8 cellular contexts compared by ENCODE assay signal in genomic region chr11:72643547-72643946, GRCh38. TPM values are rescaled to one million over a fixed set of nuclear protein-coding genes. Genes with fewer than 3 reads are reported as not detected.
DNase-seq lines count a peak whose midpoint lies in the region; ATAC-seq and TF ChIP-seq lines count a peak whose summit lies in the region.

No MANE protein-coding gene starts in this region.

- H3K4me1 Mint-ChIP-seq in T-helper 2 cell treated with Interferon-gamma antibody and Interleukin-4, amounts not matched to agents 5 μg/mL and 100 μg/mL, for 36 hours (ENCODE audit: low read depth): no peaks in the 10 kb centered on the region
- no peaks in the 10 kb centered on the region for H3K4me1 Mint-ChIP-seq in stimulated activated memory B cell treated with anti-CD40 and anti-IgM and Interleukin-4, amounts not matched to agents 10 μg/mL and 1 μg/mL and 100 μg/mL, for 72 hours

- H3K4me3 ChIP-seq in PC-9 (peak overlapping the region; percentile 74; the same call in 1 of the 2 replicates), epithelial cell of proximal tubule (ENCODE audit: low read depth, low read length) (peak overlapping the region; percentile 50)

- no peaks in the 10 kb centered on the region for H3K9me3 ChIP-seq in PC-9 (ENCODE audit: insufficient read depth, low read depth)

- CTCF ChIA-PET in PC-9 (lab: Charles Lee): interaction anchor here (1.0 to 1.9 kb wide), 3 partner anchors 45 to 172 kb away, joined by 3 to 9 read pairs (median 6); no protein-coding TSS in a partner anchor

- TF ChIP-seq CTCF in PC-9 (conservative IDR thresholded peaks at IDR 0.05): no peak
- no peak for TF ChIP-seq CTCF in epithelial cell of proximal tubule (conservative IDR thresholded peaks at IDR 0.05; ENCODE audit: low read depth, low read length)

- intact Hi-C loops in PC-9 (cut with micrococcal nuclease; ENCODE audit: unreplicated experiment): loop anchor here (1.0 to 2.0 kb wide), 3 partner anchors 44 to 173 kb away; no protein-coding TSS in a partner anchor

- peak overlapping the region; percentile 27; the same call in 1 of the 2 replicates for H3K27ac ChIP-seq in PC-9

- no peak for DNase-seq in T-helper 2 cell treated with Interferon-gamma antibody and Interleukin-4, amounts not matched to agents 5 μg/mL and 100 μg/mL, for 36 hours (ENCODE audit: low spot score)
- DNase-seq in T-helper 2 cell: no peak
- peak; percentile 59 to 64 for DNase-seq in PC-9
- DNase-seq in epithelial cell of proximal tubule (ENCODE audit: low read depth): peak; percentile 27
- DNase-seq in medulla oblongata (ENCODE audit: extremely low spot score): no peak
- DNase-seq in NCI-H2107 treated with DMSO at 0.1 percent for 48 hours (lab: John Stamatoyannopoulos, UW; ENCODE audit: unreplicated experiment): no peak
- DNase-seq in NCI-H2171 (lab: John Stamatoyannopoulos, UW): no peak

- BruUV-seq in PC-9 (replicated peaks; lab: Mats Ljungman, UMichigan): no TSS peak

- H3K27me3 ChIP-seq in PC-9 (ENCODE audit: insufficient read depth, low read depth): peaks cover 16% of the 10 kb centered on the region

- no peak overlapping the region for H3K27ac Mint-ChIP-seq in T-helper 2 cell treated with Interferon-gamma antibody and Interleukin-4, amounts not matched to agents 5 μg/mL and 100 μg/mL, for 36 hours
- H3K27ac Mint-ChIP-seq in stimulated activated memory B cell treated with anti-CD40 and anti-IgM and Interleukin-4, amounts not matched to agents 10 μg/mL and 1 μg/mL and 100 μg/mL, for 72 hours: no peak overlapping the region

- peak overlapping the region; percentile 1 for H3K4me3 Mint-ChIP-seq in T-helper 2 cell treated with Interferon-gamma antibody and Interleukin-4, amounts not matched to agents 5 μg/mL and 100 μg/mL, for 36 hours
- H3K4me3 Mint-ChIP-seq in stimulated activated memory B cell treated with anti-CD40 and anti-IgM and Interleukin-4, amounts not matched to agents 10 μg/mL and 1 μg/mL and 100 μg/mL, for 72 hours: peak overlapping the region; percentile 32

- peaks cover 13% of the 10 kb centered on the region for H3K4me1 ChIP-seq in PC-9 (replicated peaks; ENCODE audit: insufficient read depth)

- no peaks in the 10 kb centered on the region for H3K36me3 Mint-ChIP-seq in T-helper 2 cell treated with Interferon-gamma antibody and Interleukin-4, amounts not matched to agents 5 μg/mL and 100 μg/mL, for 36 hours (ENCODE audit: low read depth)
- no peaks in the 10 kb centered on the region for H3K36me3 Mint-ChIP-seq in stimulated activated memory B cell treated with anti-CD40 and anti-IgM and Interleukin-4, amounts not matched to agents 10 μg/mL and 1 μg/mL and 100 μg/mL, for 72 hours

- peaks cover 8% of the 10 kb centered on the region; the same call in 1 of the 2 replicates for H3K79me2 ChIP-seq in PC-9 (ENCODE audit: low read depth)

- no peaks in the 10 kb centered on the region for H3K9me2 ChIP-seq in PC-9 (ENCODE audit: insufficient read depth)

- POLR2A ChIA-PET in PC-9 (lab: Charles Lee; ENCODE audit: unreplicated experiment): interaction anchor here (0.7 kb wide), 1 partner anchor 176 kb away, joined by 4 read pairs; no protein-coding TSS in a partner anchor

- peak overlapping the region; percentile 90 for H3K4me2 ChIP-seq in PC-9

- peaks cover 10% of the 10 kb centered on the region for H3K27me3 Mint-ChIP-seq in T-helper 2 cell treated with Interferon-gamma antibody and Interleukin-4, amounts not matched to agents 5 μg/mL and 100 μg/mL, for 36 hours (ENCODE audit: low read depth)
- H3K27me3 Mint-ChIP-seq in stimulated activated memory B cell treated with anti-CD40 and anti-IgM and Interleukin-4, amounts not matched to agents 10 μg/mL and 1 μg/mL and 100 μg/mL, for 72 hours: no peaks in the 10 kb centered on the region

- peaks cover 12% of the 10 kb centered on the region for H3F3A ChIP-seq in PC-9 (ENCODE audit: insufficient read depth, low read depth)

- no peaks in the 10 kb centered on the region for H3K36me3 ChIP-seq in PC-9 (ENCODE audit: low read depth)

- no peaks in the 10 kb centered on the region for H4K20me1 ChIP-seq in PC-9 (ENCODE audit: insufficient read depth)

- no peak for ATAC-seq in stimulated activated memory B cell treated with anti-CD40 and anti-IgM and Interleukin-4, amounts not matched to agents 10 μg/mL and 1 μg/mL and 100 μg/mL, for 72 hours

- peak overlapping the region; percentile 85 for H2AFZ ChIP-seq in PC-9

- no peaks in the 10 kb centered on the region for H3K9me3 Mint-ChIP-seq in T-helper 2 cell treated with Interferon-gamma antibody and Interleukin-4, amounts not matched to agents 5 μg/mL and 100 μg/mL, for 36 hours
- H3K9me3 Mint-ChIP-seq in stimulated activated memory B cell treated with anti-CD40 and anti-IgM and Interleukin-4, amounts not matched to agents 10 μg/mL and 1 μg/mL and 100 μg/mL, for 72 hours: no peaks in the 10 kb centered on the region

RNA-seq across cellular contexts. Expression of gene PDE2A, which starts 30.7 kb away (rescaled TPM):
- total RNA-seq in PC-9 (2021) (9.6 and 12.0 TPM in 2 replicates), epithelial cell of proximal tubule (0.36 and 0.69 TPM in 2 replicates)

Comparison
In these comparisons a context has a peak if more than half of its experiments do, and no peak if none do; other contexts are left out.
1. DNase-seq: peak in PC-9 (2 of 2) and epithelial cell of proximal tubule (single experiment); none in T-helper 2 cell treated with Interferon-gamma antibody and Interleukin-4, amounts not matched to agents 5 μg/mL and 100 μg/mL, for 36 hours (single experiment), T-helper 2 cell (0 of 5), medulla oblongata (single experiment), NCI-H2107 treated with DMSO at 0.1 percent for 48 hours (single experiment) and NCI-H2171 (single experiment).